Comparison of ENCODE assay signal across 17 cellular contexts in genomic region chr4:651884-652642, GRCh38. TPM values are rescaled to one million over a fixed set of nuclear protein-coding genes. Genes with fewer than 3 reads are reported as not detected.
A peak's percentile ranks its signal among the peaks of the same experiment; 100 is the strongest.
DNase-seq lines count a peak whose midpoint lies in the region; ATAC-seq and TF ChIP-seq lines count a peak whose summit lies in the region.
"Had no signal": no experiment of that assay in that cellular context is flagged by ENCODE, and none has a peak within 500 bp of the region (broad histone marks: within the 10 kb centered on the region; RNA-seq: fewer than 3 reads in every experiment).

No MANE protein-coding gene starts in this region.

- no peak overlapping the region for H3K23ac ChIP-seq in trophoblast cell (ENCODE audit: low read length)

- no peak overlapping the region for H4K12ac ChIP-seq in trophoblast cell (ENCODE audit: low read depth, low read length)

- ATAC-seq in right lobe of liver, result no peak
- no peak for ATAC-seq in stimulated activated naive B cell treated with anti-CD40 and anti-IgM and Interleukin-4, amounts not matched to agents 10 μg/mL and 1 μg/mL and 100 μg/mL, for 72 hours (replicated peaks)
- no peak for ATAC-seq in HG02884 (IDR thresholded peaks at IDR 0.05; ENCODE audit: unreplicated experiment)

- no peak overlapping the region for H2AFZ ChIP-seq in trophoblast cell (ENCODE audit: insufficient read depth, low read length, poor library complexity)
- H2AFZ ChIP-seq: PC-9 had no signal

- H3K79me1 ChIP-seq in trophoblast cell (ENCODE audit: low read length), result no peaks in the 10 kb centered on the region

- H3K36me3 ChIP-seq in right lobe of liver, result no peaks in the 10 kb centered on the region
- H3K36me3 ChIP-seq in trophoblast cell (ENCODE audit: control insufficient read depth in 1 of 2, insufficient read depth in 2 of 2, low read length in 2 of 2), result no peaks in the 10 kb centered on the region
- H3K36me3 ChIP-seq: BLaER1 treated with 17β-estradiol and CSF1 and Interleukin-3, amounts not matched to agents 10 nM and 100 nM; HAP-1 had no signal

- no peaks in the 10 kb centered on the region for H3K4me1 ChIP-seq in right lobe of liver
- peaks cover 4 to 10% of the 10 kb centered on the region in 2 experiments for H3K4me1 ChIP-seq in trophoblast cell (ENCODE audit: control insufficient read depth in 1 of 2, insufficient read depth in 2 of 2, low read length in 2 of 2)
- H3K4me1 ChIP-seq: HAP-1 had no signal

- H3K9me3 Mint-ChIP-seq in activated naive CD4-positive, alpha-beta T cell treated with anti-CD3 and anti-CD28 coated beads for 36 hours, result no peaks in the 10 kb centered on the region
- no peaks in the 10 kb centered on the region for H3K9me3 Mint-ChIP-seq in stimulated activated naive B cell treated with anti-CD40 and anti-IgM and Interleukin-4, amounts not matched to agents 10 μg/mL and 1 μg/mL and 100 μg/mL, for 72 hours

- CTCF ChIA-PET in activated naive CD4-positive, alpha-beta T cell treated with anti-CD3 and anti-CD28 coated beads for 36 hours (lab: Charles Lee), result interaction anchor here (1.1 to 1.2 kb wide), 2 partner anchors 22 to 49 kb away, joined by 3 to 4 read pairs; partner anchors contain the start of genes ATP5ME and MYL5

- H3K27ac Mint-ChIP-seq in activated naive CD4-positive, alpha-beta T cell treated with anti-CD3 and anti-CD28 coated beads for 36 hours, result peak overlapping the region; percentile 36
- H3K27ac Mint-ChIP-seq in stimulated activated naive B cell treated with anti-CD40 and anti-IgM and Interleukin-4, amounts not matched to agents 10 μg/mL and 1 μg/mL and 100 μg/mL, for 72 hours, result peak overlapping the region; percentile 47

- no peak overlapping the region for H2AK5ac ChIP-seq in trophoblast cell (ENCODE audit: low read length)

- TF ChIP-seq POLR2A in right lobe of liver (IDR thresholded peaks at IDR 0.05), result no peak

- no peak overlapping the region for H3K4me2 ChIP-seq in trophoblast cell (ENCODE audit: low read length)
- H3K4me2 ChIP-seq: BLaER1 treated with 17β-estradiol and CSF1 and Interleukin-3, amounts not matched to agents 10 nM and 100 nM; PC-9; SK-N-SH had no signal

- WGBS in right lobe of liver (ENCODE audit: insufficient coverage, low coverage, low lambda C conversion rate, missing lambda C conversion rate), result 58% methylated on average over 16 of the region's 24 CpGs
- no CpG with 5 or more reads among the region's 24 CpGs for WGBS in trophoblast cell (ENCODE audit: extremely low coverage, insufficient coverage, insufficient read length)

- intact Hi-C loops in activated naive CD4-positive, alpha-beta T cell treated with anti-CD3 and anti-CD28 coated beads for 36 hours (cut with micrococcal nuclease), result no loop called here
- intact Hi-C loops in right lobe of liver (cut with DNase I), result no loop called here

- no peak for TF ChIP-seq CTCF in right lobe of liver (IDR thresholded peaks at IDR 0.05)

- H3K27ac ChIP-seq in angular gyrus (ENCODE audit: low read depth, low read length) (peak overlapping the region; percentile 95), right lobe of liver (no peak overlapping the region), trophoblast cell (ENCODE audit: low read depth, low read length) (no peak overlapping the region)
- H3K27ac ChIP-seq: BLaER1 treated with 17β-estradiol and CSF1 and Interleukin-3, amounts not matched to agents 10 nM and 100 nM; PC-9 had no signal

- no peaks in the 10 kb centered on the region for H3K4me1 Mint-ChIP-seq in activated naive CD4-positive, alpha-beta T cell treated with anti-CD3 and anti-CD28 coated beads for 36 hours (ENCODE audit: low read depth)
- peaks cover 0 to 2% of the 10 kb centered on the region in 2 donors for H3K4me1 Mint-ChIP-seq in stimulated activated naive B cell treated with anti-CD40 and anti-IgM and Interleukin-4, amounts not matched to agents 10 μg/mL and 1 μg/mL and 100 μg/mL, for 72 hours

- H3K27me3 ChIP-seq in right lobe of liver (no peaks in the 10 kb centered on the region), trophoblast cell (ENCODE audit: insufficient read depth, low read length) (no peaks in the 10 kb centered on the region)
- H3K27me3 ChIP-seq: BLaER1 treated with 17β-estradiol and CSF1 and Interleukin-3, amounts not matched to agents 10 nM and 100 nM had no signal

- H3K9me3 ChIP-seq in right lobe of liver (no peaks in the 10 kb centered on the region), trophoblast cell (ENCODE audit: insufficient read depth, low read depth, low read length) (no peaks in the 10 kb centered on the region)
- H3K9me3 ChIP-seq: SK-N-SH had no signal

- H3K14ac ChIP-seq in trophoblast cell (ENCODE audit: low read length), result no peak overlapping the region

- H3K4me3 ChIP-seq in right lobe of liver (no peak overlapping the region), trophoblast cell (ENCODE audit: low read depth, low read length) (no peak overlapping the region)
- H3K4me3 ChIP-seq: BLaER1 treated with 17β-estradiol and CSF1 and Interleukin-3, amounts not matched to agents 10 nM and 100 nM; HAP-1; PC-9 had no signal

- no peak overlapping the region for H4K8ac ChIP-seq in trophoblast cell (ENCODE audit: low read depth, low read length)

- no peak overlapping the region for H2BK12ac ChIP-seq in trophoblast cell (ENCODE audit: low read length)

- no peak overlapping the region for H2BK120ac ChIP-seq in trophoblast cell (ENCODE audit: insufficient read depth, low read length, poor library complexity)

- H2BK5ac ChIP-seq in trophoblast cell (ENCODE audit: low read depth, low read length, poor library complexity), result no peak overlapping the region

- H3K9ac ChIP-seq in trophoblast cell (ENCODE audit: low read length), result no peak overlapping the region
- H3K9ac ChIP-seq: BLaER1 treated with 17β-estradiol and CSF1 and Interleukin-3, amounts not matched to agents 10 nM and 100 nM; SK-N-SH had no signal

- no peaks in the 10 kb centered on the region for H3K79me2 ChIP-seq in trophoblast cell (ENCODE audit: control insufficient read depth, insufficient read depth, low read length, poor library complexity)

- no peak overlapping the region for H4K91ac ChIP-seq in trophoblast cell (ENCODE audit: low read depth, low read length)

- no peak for DNase-seq in activated naive CD4-positive, alpha-beta T cell treated with anti-CD3 and anti-CD28 coated beads for 36 hours
- no peak for DNase-seq in activated naive CD4-positive, alpha-beta T cell treated with Interleukin-2 at 50 U/mL for 16 hours
- peak in 2 of 3 donors; percentile 5 to 35 for DNase-seq in right lobe of liver
- no peak for DNase-seq in stimulated activated naive B cell treated with anti-CD40 and anti-IgM and Interleukin-4, amounts not matched to agents 10 μg/mL and 1 μg/mL and 100 μg/mL, for 72 hours
- DNase-seq in trophoblast cell, result no peak
- no peak for DNase-seq in NCI-H1105 (lab: John Stamatoyannopoulos, UW)
- DNase-seq: EL, NCI-H1436 treated with DMSO at 0.1 percent for 48 hours, NCI-H2081 treated with DMSO at 0.1 percent for 48 hours, PC-9, SK-N-SH had no signal

- H3K27me3 Mint-ChIP-seq in activated naive CD4-positive, alpha-beta T cell treated with anti-CD3 and anti-CD28 coated beads for 36 hours (ENCODE audit: low read depth), result no peaks in the 10 kb centered on the region
- H3K27me3 Mint-ChIP-seq in stimulated activated naive B cell treated with anti-CD40 and anti-IgM and Interleukin-4, amounts not matched to agents 10 μg/mL and 1 μg/mL and 100 μg/mL, for 72 hours, result peaks cover 30 to 38% of the 10 kb centered on the region in 2 donors

- H3K4me3 Mint-ChIP-seq in activated naive CD4-positive, alpha-beta T cell treated with anti-CD3 and anti-CD28 coated beads for 36 hours, result no peak overlapping the region
- H3K4me3 Mint-ChIP-seq in stimulated activated naive B cell treated with anti-CD40 and anti-IgM and Interleukin-4, amounts not matched to agents 10 μg/mL and 1 μg/mL and 100 μg/mL, for 72 hours, result no peak overlapping the region

- no peaks in the 10 kb centered on the region for H3K36me3 Mint-ChIP-seq in activated naive CD4-positive, alpha-beta T cell treated with anti-CD3 and anti-CD28 coated beads for 36 hours (ENCODE audit: low read depth)
- H3K36me3 Mint-ChIP-seq in stimulated activated naive B cell treated with anti-CD40 and anti-IgM and Interleukin-4, amounts not matched to agents 10 μg/mL and 1 μg/mL and 100 μg/mL, for 72 hours, result no peaks in the 10 kb centered on the region

- H3K18ac ChIP-seq in trophoblast cell (ENCODE audit: low read length), result no peak overlapping the region

- no peak overlapping the region for H3K4ac ChIP-seq in trophoblast cell (ENCODE audit: low read depth, low read length)

RNA-seq across cellular contexts. Expression of gene ATP5ME, which starts 22.0 kb away (rescaled TPM):
- 100 to 1,000 TPM; 254 to 257 TPM for total RNA-seq in activated naive CD4-positive, alpha-beta T cell treated with anti-CD3 and anti-CD28 coated beads for 36 hours
- total RNA-seq in right lobe of liver, result 100 to 1,000 TPM in 4 of 6 experiments, 10 to 100 TPM in 2; 78.2 to 225 (median 162) TPM
- 783 and 790 TPM in 2 replicates for polyA plus RNA-seq in trophoblast cell (2013)

RNA-seq across cellular contexts. Expression of gene MYL5, which starts 22.3 kb away (rescaled TPM):
- 10 to 100 TPM; 12.0 to 12.9 TPM for total RNA-seq in activated naive CD4-positive, alpha-beta T cell treated with anti-CD3 and anti-CD28 coated beads for 36 hours
- 1 to 10 TPM; 6.9 to 9.2 (median 8.4) TPM for total RNA-seq in right lobe of liver
- polyA plus RNA-seq in trophoblast cell (2013), result 5.2 and 5.5 TPM in 2 replicates

RNA-seq across cellular contexts. Expression of gene PDE6B, which starts 26.7 kb away (rescaled TPM):
- 10 to 100 TPM; 17.4 to 18.1 TPM for total RNA-seq in activated naive CD4-positive, alpha-beta T cell treated with anti-CD3 and anti-CD28 coated beads for 36 hours
- 1 to 10 TPM in 1 of 6 experiments, under 1 TPM in 4, not detected in 1; 0.24 to 1.9 (median 0.76) TPM for total RNA-seq in right lobe of liver
- polyA plus RNA-seq in trophoblast cell (2013), result 0.96 and 1.6 TPM in 2 replicates
- total RNA-seq: A172 had no signal

RNA-seq across cellular contexts. Expression of gene SLC49A3, which starts 36.9 kb away (rescaled TPM):
- total RNA-seq in activated naive CD4-positive, alpha-beta T cell treated with anti-CD3 and anti-CD28 coated beads for 36 hours, result not detected
- 1 to 10 TPM; 2.9 to 9.0 (median 5.2) TPM for total RNA-seq in right lobe of liver
- polyA plus RNA-seq in trophoblast cell (2013), result 1.8 and 2.1 TPM in 2 replicates
- total RNA-seq: HT1080 had no signal

RNA-seq across cellular contexts. Expression of gene PCGF3, which starts 53.6 kb away (rescaled TPM):
- total RNA-seq in activated naive CD4-positive, alpha-beta T cell treated with anti-CD3 and anti-CD28 coated beads for 36 hours, result 10 to 100 TPM; 24.7 to 25.9 TPM
- total RNA-seq in right lobe of liver, result 10 to 100 TPM; 13.0 to 23.5 (median 14.7) TPM
- polyA plus RNA-seq in trophoblast cell (2013), result 63.6 and 66.1 TPM in 2 replicates

Comparison
In these comparisons a context has a peak if more than half of its experiments do, and no peak if none do; other contexts are left out.
1. DNase-seq: peak in right lobe of liver (2 of 3); none in activated naive CD4-positive, alpha-beta T cell treated with anti-CD3 and anti-CD28 coated beads for 36 hours (single experiment), activated naive CD4-positive, alpha-beta T cell treated with Interleukin-2 at 50 U/mL for 16 hours (single experiment), stimulated activated naive B cell treated with anti-CD40 and anti-IgM and Interleukin-4, amounts not matched to agents 10 μg/mL and 1 μg/mL and 100 μg/mL, for 72 hours (single experiment), trophoblast cell (0 of 2) and NCI-H1105 (single experiment).
2. RNA of gene PDE6B, which starts 26.7 kb away (total RNA-seq): 17.4 to 18.1 TPM in activated naive CD4-positive, alpha-beta T cell treated with anti-CD3 and anti-CD28 coated beads for 36 hours; 0.24 to 1.9 TPM in right lobe of liver; every median in the first group is over 4 times any median in the second.